ENCODE assay signal across 16 cellular contexts in genomic region chr1:163820748-163821147, GRCh38.
A peak's percentile ranks its signal among the peaks of the same experiment; 100 is the strongest.
DNase-seq lines count a peak whose midpoint lies in the region; ATAC-seq and TF ChIP-seq lines count a peak whose summit lies in the region.
"Had no signal": no experiment of that assay in that cellular context is flagged by ENCODE, and none has a peak within 500 bp of the region (broad histone marks: within the 10 kb centered on the region; RNA-seq: fewer than 3 reads in every experiment).

No MANE protein-coding gene starts in this region.

- POLR2A ChIA-PET in activated CD4-positive, alpha-beta memory T cell treated with anti-CD3 and anti-CD28 coated beads for 36 hours (lab: Charles Lee), result no interaction called here

- no peaks in the 10 kb centered on the region for H3K36me3 Mint-ChIP-seq in activated CD4-positive, alpha-beta memory T cell treated with anti-CD3 and anti-CD28 coated beads for 36 hours
- H3K36me3 Mint-ChIP-seq: activated naive CD4-positive, alpha-beta T cell treated with anti-CD3 and anti-CD28 coated beads, Interleukin-2, amount 50 U/mL, for 72 hours had no signal

- peaks cover 0 to 17% (median 0%) of the 10 kb centered on the region in 11 donors for H3K9me3 ChIP-seq in heart right ventricle
- H3K9me3 ChIP-seq in RWPE2 (ENCODE audit: severe bottlenecking), result no peaks in the 10 kb centered on the region
- H3K9me3 ChIP-seq: BLaER1, pancreas had no signal

- H3K4me1 ChIP-seq in heart right ventricle (peaks cover 0 to 20% (median 0%) of the 10 kb centered on the region in 9 donors), RWPE2 (ENCODE audit: insufficient read depth, poor library complexity, severe bottlenecking) (peaks cover 11% of the 10 kb centered on the region)
- H3K4me1 ChIP-seq: BLaER1, pancreas had no signal

- no peaks in the 10 kb centered on the region for H3K27me3 Mint-ChIP-seq in activated CD4-positive, alpha-beta memory T cell treated with anti-CD3 and anti-CD28 coated beads for 36 hours

- DNase-seq in heart right ventricle (no peak), left ventricle myocardium superior (no peak), RWPE2 (ENCODE audit: low spot score) (no peak), fibroblast of pulmonary artery (ENCODE audit: low read depth) (peak; percentile 24), NCI-H2227 (lab: John Stamatoyannopoulos, UW; ENCODE audit: unreplicated experiment) (no peak), islet precursor cell (no peak)
- DNase-seq in activated CD4-positive, alpha-beta memory T cell treated with anti-CD3 and anti-CD28 coated beads for 36 hours, result no peak
- DNase-seq: GDM1, NCI-H1930, pancreas, T-helper 9 cell had no signal

- no peak overlapping the region for H3K27ac Mint-ChIP-seq in activated CD4-positive, alpha-beta memory T cell treated with anti-CD3 and anti-CD28 coated beads for 36 hours
- H3K27ac Mint-ChIP-seq: activated naive CD4-positive, alpha-beta T cell treated with anti-CD3 and anti-CD28 coated beads, Interleukin-2, amount 50 U/mL, for 72 hours had no signal

- H3K4me3 Mint-ChIP-seq in activated CD4-positive, alpha-beta memory T cell treated with anti-CD3 and anti-CD28 coated beads for 36 hours, result no peak overlapping the region

- 60 to 74% methylated on average over 1 of the region's 1 CpG for WGBS in heart right ventricle, 2 donors

- peak in 6 of 9 donors; percentile 9 to 45 (median 22) for TF ChIP-seq CTCF in heart right ventricle (IDR thresholded peaks at IDR 0.05)
- peak; percentile 50 for TF ChIP-seq CTCF in RWPE2 (IDR thresholded peaks at IDR 0.05; ENCODE audit: poor library complexity, severe bottlenecking)
- peak; percentile 24 for TF ChIP-seq CTCF in fibroblast of pulmonary artery (IDR thresholded peaks at IDR 0.05; ENCODE audit: low read length, missing control alignments)

- CTCF ChIA-PET in activated CD4-positive, alpha-beta memory T cell treated with anti-CD3 and anti-CD28 coated beads for 36 hours (lab: Charles Lee), result no interaction called here

- intact Hi-C loops in heart right ventricle (cut with DNase I), result no loop called here
- intact Hi-C loops in left ventricle myocardium superior (cut with micrococcal nuclease), result no loop called here
- intact Hi-C loops in activated CD4-positive, alpha-beta memory T cell treated with anti-CD3 and anti-CD28 coated beads for 36 hours (cut with micrococcal nuclease), result no loop called here

- H3K4me3 ChIP-seq in heart right ventricle (no peak overlapping the region), RWPE2 (ENCODE audit: severe bottlenecking) (no peak overlapping the region), fibroblast of pulmonary artery (replicated peaks; ENCODE audit: low read depth, low read length) (no peak overlapping the region)
- H3K4me3 ChIP-seq: BLaER1, coronary artery, lung, pancreas had no signal

- no peaks in the 10 kb centered on the region for H3K27me3 ChIP-seq in heart right ventricle
- no peaks in the 10 kb centered on the region for H3K27me3 ChIP-seq in RWPE2 (ENCODE audit: insufficient read depth, poor library complexity, severe bottlenecking)
- H3K27me3 ChIP-seq: BLaER1 had no signal

- H3K4me1 Mint-ChIP-seq in activated CD4-positive, alpha-beta memory T cell treated with anti-CD3 and anti-CD28 coated beads for 36 hours (ENCODE audit: low read depth), result no peaks in the 10 kb centered on the region

- peaks cover 2% of the 10 kb centered on the region for H3K9me3 Mint-ChIP-seq in activated CD4-positive, alpha-beta memory T cell treated with anti-CD3 and anti-CD28 coated beads for 36 hours

- no peak overlapping the region for H3K27ac ChIP-seq in heart right ventricle
- H3K27ac ChIP-seq in RWPE2 (ENCODE audit: poor library complexity, severe bottlenecking), result no peak overlapping the region
- H3K27ac ChIP-seq: BLaER1, coronary artery, pancreas had no signal

- ATAC-seq in heart right ventricle, result no peak
- ATAC-seq in left ventricle myocardium superior, result no peak
- ATAC-seq in RWPE2 (ENCODE audit: low read depth), result no peak
- no peak for ATAC-seq in HG03175 (IDR thresholded peaks at IDR 0.05; ENCODE audit: unreplicated experiment)
- ATAC-seq: activated naive CD4-positive, alpha-beta T cell treated with anti-CD3 and anti-CD28 coated beads, Interleukin-2, amount 50 U/mL, for 72 hours; pancreas had no signal

- H3K36me3 ChIP-seq in heart right ventricle (no peaks in the 10 kb centered on the region), RWPE2 (ENCODE audit: low read depth) (no peaks in the 10 kb centered on the region)
- H3K36me3 ChIP-seq: BLaER1, pancreas had no signal
